24 cellular contexts compared by ENCODE assay signal in the genomic region with DNA sequence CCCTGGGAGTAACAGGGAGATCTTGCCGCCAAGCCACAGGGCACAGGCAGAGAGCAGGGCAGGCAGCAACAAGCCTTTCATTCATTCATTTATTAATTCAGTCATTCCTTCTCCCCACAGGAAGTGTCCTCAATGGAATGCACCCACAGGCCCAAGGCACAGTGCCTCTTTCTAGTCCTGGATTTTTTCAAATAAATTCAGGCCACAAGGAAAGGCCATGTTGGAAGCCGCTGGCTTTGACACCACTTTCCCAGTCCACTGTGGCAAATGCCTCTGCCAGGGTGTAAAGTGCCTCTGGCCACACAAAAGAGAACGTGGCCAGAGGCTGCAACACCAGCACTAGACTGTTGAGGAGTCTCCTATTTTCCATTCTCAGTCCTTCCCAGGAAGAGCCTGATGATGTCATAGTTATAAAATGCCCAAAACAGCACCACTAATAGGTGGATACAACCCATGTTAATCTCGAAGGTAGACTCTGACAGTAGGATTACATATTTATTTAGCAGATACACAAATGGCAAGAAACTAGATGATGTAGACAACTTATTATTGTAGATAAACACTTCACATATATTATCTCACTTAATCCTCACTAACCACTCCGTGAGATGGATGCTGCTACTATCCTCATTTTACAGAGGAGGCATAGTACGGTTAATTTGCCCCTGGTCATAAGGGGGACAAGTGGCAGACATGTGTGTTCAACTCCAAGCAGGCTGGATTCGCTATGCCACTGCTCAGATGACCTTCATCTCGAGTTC. TPM values are rescaled to one million over a fixed set of nuclear protein-coding genes. Genes with fewer than 3 reads are reported as not detected.
DNase-seq lines count a peak whose midpoint lies in the region; ATAC-seq and FAIRE-seq lines count a peak whose summit lies in the region.
"Had no signal": no experiment of that assay in that cellular context is flagged by ENCODE, and none has a peak within 500 bp of the region (broad histone marks: within the 10 kb centered on the region; RNA-seq: fewer than 3 reads in every experiment).

No MANE protein-coding gene starts in this region.

- POLR2A ChIA-PET in activated CD4-positive, alpha-beta T cell treated with anti-CD3 and anti-CD28 coated beads, Interleukin-2, amount 10 ng/mL, durations not matched to agents 7 days and 5 days (lab: Charles Lee) = no interaction called here

- no peak for DNase-seq in activated CD4-positive, alpha-beta T cell treated with anti-CD3 and anti-CD28 coated beads, Interleukin-2, amount 10 ng/mL, durations not matched to agents 7 days and 5 days
- no peak for DNase-seq in activated CD4-positive, alpha-beta T cell treated with anti-CD3 and anti-CD28 coated beads, Interleukin-2, amount 50 U/mL, for 1 hour
- DNase-seq in H4 (ENCODE audit: low spot score) = peak; percentile 42
- no peak for DNase-seq in RCC 7860 (ENCODE audit: low spot score)
- no peak for DNase-seq in RKO (ENCODE audit: low spot score)
- no peak for DNase-seq in stimulated activated CD4-positive, alpha-beta T cell treated with anti-CD3 and anti-CD28 coated beads, Interleukin-2, amount 100 ng/mL, for 48 hours
- DNase-seq: 8988T; activated CD4-positive, CD25-positive, alpha-beta regulatory T cell treated with anti-CD3 and anti-CD28 coated beads, Interleukin-2, amount 50 U/mL, for 72 hours; activated CD8-positive, alpha-beta memory T cell treated with anti-CD3 and anti-CD28 coated beads, Interleukin-2, amount 50 U/mL, for 48 hours; left colon; MG63; NCI-H1694; NCI-H2227 treated with DMSO at 0.1 percent for 48 hours; NK-92 treated with Interleukin-12 subunit alpha and Interleukin-12 subunit beta, amount 100 ng/mL, for 24 hours; SHP77 treated with DMSO at 0.1 percent for 48 hours; stimulated activated CD4-positive, alpha-beta T cell treated with anti-CD3 and anti-CD28 coated beads, Interleukin-4, amount 100 ng/mL, for 4 hours; stimulated activated CD8-positive, alpha-beta memory T cell treated with anti-CD3 and anti-CD28 coated beads, Interleukin-4, amount 100 ng/mL, for 48 hours had no signal

- H3K27ac ChIP-seq in rectal smooth muscle tissue (ENCODE audit: low read depth, low read length) = peak overlapping the region; percentile 39
- H3K27ac ChIP-seq: ascending aorta, skin epidermis, thoracic aorta had no signal

- no peak overlapping the region for H3K4me3 ChIP-seq in rectal smooth muscle tissue (ENCODE audit: low read length)
- H3K4me3 ChIP-seq: ascending aorta, MG63, skin epidermis, thoracic aorta had no signal

- H3K36me3 ChIP-seq in rectal smooth muscle tissue (ENCODE audit: control insufficient read depth, insufficient read depth, low read length) = no peaks in the 10 kb centered on the region
- H3K36me3 ChIP-seq: ascending aorta, MG63, thoracic aorta had no signal

- H3K36me3 Mint-ChIP-seq in activated CD4-positive, alpha-beta T cell treated with anti-CD3 and anti-CD28 coated beads, Interleukin-2, amount 10 ng/mL, durations not matched to agents 7 days and 5 days (ENCODE audit: low read depth) = no peaks in the 10 kb centered on the region
- peaks cover 4% of the 10 kb centered on the region for H3K36me3 Mint-ChIP-seq in activated T-helper 17 cell treated with anti-CD3 and anti-CD28 coated beads, Interleukin-2, amount 50 U/mL, for 72 hours (ENCODE audit: low read depth)

- H3K4me3 Mint-ChIP-seq in activated CD4-positive, alpha-beta T cell treated with anti-CD3 and anti-CD28 coated beads, Interleukin-2, amount 10 ng/mL, durations not matched to agents 7 days and 5 days = no peak overlapping the region
- H3K4me3 Mint-ChIP-seq in activated T-helper 17 cell treated with anti-CD3 and anti-CD28 coated beads, Interleukin-2, amount 50 U/mL, for 72 hours = peak overlapping the region; percentile 46

- peaks cover 6% of the 10 kb centered on the region for H3K27me3 Mint-ChIP-seq in activated CD4-positive, alpha-beta T cell treated with anti-CD3 and anti-CD28 coated beads, Interleukin-2, amount 10 ng/mL, durations not matched to agents 7 days and 5 days
- H3K27me3 Mint-ChIP-seq in activated T-helper 17 cell treated with anti-CD3 and anti-CD28 coated beads, Interleukin-2, amount 50 U/mL, for 72 hours = no peaks in the 10 kb centered on the region

- peaks cover 8% of the 10 kb centered on the region for H3K4me1 ChIP-seq in rectal smooth muscle tissue (ENCODE audit: control insufficient read depth, insufficient read depth, low read length)

- ATAC-seq in activated T-helper 17 cell treated with anti-CD3 and anti-CD28 coated beads, Interleukin-2, amount 50 U/mL, for 72 hours (replicated peaks) = no peak
- ATAC-seq: left colon had no signal

- CTCF ChIA-PET in activated CD4-positive, alpha-beta T cell treated with anti-CD3 and anti-CD28 coated beads, Interleukin-2, amount 10 ng/mL, durations not matched to agents 7 days and 5 days (lab: Charles Lee) = interaction anchor here (0.8 kb wide), 1 partner anchor 10 kb away, joined by 3 read pairs; no protein-coding TSS in a partner anchor

- H3K27me3 ChIP-seq in rectal smooth muscle tissue (ENCODE audit: control insufficient read depth, insufficient read depth, low read length) = no peaks in the 10 kb centered on the region
- H3K27me3 ChIP-seq: ascending aorta, MG63 had no signal

- peaks cover 17% of the 10 kb centered on the region for H3K4me1 Mint-ChIP-seq in activated CD4-positive, alpha-beta T cell treated with anti-CD3 and anti-CD28 coated beads, Interleukin-2, amount 10 ng/mL, durations not matched to agents 7 days and 5 days
- H3K4me1 Mint-ChIP-seq in activated T-helper 17 cell treated with anti-CD3 and anti-CD28 coated beads, Interleukin-2, amount 50 U/mL, for 72 hours = peaks cover 18% of the 10 kb centered on the region

- H3K9ac ChIP-seq in rectal smooth muscle tissue (ENCODE audit: low read length) = no peak overlapping the region

- no peak for FAIRE-seq in RCC 7860 (lab: Jason Lieb, UNC)
- FAIRE-seq: endometrium, GM19239 had no signal

- H3K9me3 Mint-ChIP-seq in activated CD4-positive, alpha-beta T cell treated with anti-CD3 and anti-CD28 coated beads, Interleukin-2, amount 10 ng/mL, durations not matched to agents 7 days and 5 days = no peaks in the 10 kb centered on the region
- no peaks in the 10 kb centered on the region for H3K9me3 Mint-ChIP-seq in activated T-helper 17 cell treated with anti-CD3 and anti-CD28 coated beads, Interleukin-2, amount 50 U/mL, for 72 hours

- H3K27ac Mint-ChIP-seq in activated CD4-positive, alpha-beta T cell treated with anti-CD3 and anti-CD28 coated beads, Interleukin-2, amount 10 ng/mL, durations not matched to agents 7 days and 5 days = peak overlapping the region; percentile 26
- peak overlapping the region; percentile 77 for H3K27ac Mint-ChIP-seq in activated T-helper 17 cell treated with anti-CD3 and anti-CD28 coated beads, Interleukin-2, amount 50 U/mL, for 72 hours

RNA-seq across cellular contexts. Expression of a gene that starts 5.5 kb away (rescaled TPM):
- 1 to 10 TPM; 5.2 to 7.6 TPM for total RNA-seq in activated CD4-positive, alpha-beta T cell treated with anti-CD3 and anti-CD28 coated beads, Interleukin-2, amount 10 ng/mL, durations not matched to agents 7 days and 5 days
- 13.3 and 20.6 TPM in 2 replicates for total RNA-seq in H4 (2014; rRNA removed; shearing (Covaris generic))
- total RNA-seq in activated T-helper 17 cell treated with anti-CD3 and anti-CD28 coated beads, Interleukin-2, amount 50 U/mL, for 72 hours = 1 to 10 TPM; 5.6 to 5.7 TPM
